In the genomic region with DNA sequence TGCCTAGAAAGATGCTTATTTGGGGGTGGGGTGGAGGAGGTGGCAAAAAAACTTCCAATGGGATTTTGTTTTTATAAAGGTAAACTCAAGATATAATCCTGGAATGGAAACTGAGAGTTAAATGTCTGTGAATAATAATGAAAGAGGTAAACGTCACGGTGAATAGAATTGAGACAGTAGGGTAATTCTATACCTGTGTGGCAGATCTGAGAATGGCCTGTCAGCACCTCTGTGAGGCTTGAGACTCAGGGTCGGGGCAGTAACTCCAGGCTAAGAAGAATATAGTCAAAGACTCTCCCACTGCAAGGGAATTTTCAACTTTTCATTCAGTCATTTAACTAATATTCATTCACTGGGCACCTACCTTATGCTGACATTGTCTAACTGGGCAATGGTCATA, we compare ENCODE assay signal across 26 cellular contexts.
"Had no signal": no experiment of that assay in that cellular context is flagged by ENCODE, and none has a peak within 500 bp of the region (broad histone marks: within the 10 kb centered on the region; RNA-seq: fewer than 3 reads in every experiment).

No MANE protein-coding gene starts in this region.

- ATAC-seq: activated CD4-positive, alpha-beta T cell treated with anti-CD3 and anti-CD28 coated beads for 36 hours; gastroesophageal sphincter; heart left ventricle; natural killer cell treated with Interleukin-12 subunit alpha and Interleukin-12 subunit beta and Interleukin-15 and Interleukin-18, amount 100 ng/mL, for 72 hours had no signal

- H3K36me3 ChIP-seq: breast epithelium, colonic mucosa, esophagus squamous epithelium, gastroesophageal sphincter, heart left ventricle, neutrophil, ovary, prostate gland, spleen, thoracic aorta, vagina had no signal

- H3K27ac Mint-ChIP-seq: activated B cell treated with CpG ODN at 0.5 μM for 24 hours; activated CD4-positive, alpha-beta T cell treated with anti-CD3 and anti-CD28 coated beads for 36 hours; activated naive CD8-positive, alpha-beta T cell treated with anti-CD3 and anti-CD28 coated beads, Interleukin-2, amount 10 ng/mL, durations not matched to agents 7 days and 5 days; endodermal cell; natural killer cell treated with Interleukin-12 subunit alpha and Interleukin-12 subunit beta and Interleukin-15 and Interleukin-18, amount 100 ng/mL, for 72 hours; type B pancreatic cell had no signal

- H3K4me3 ChIP-seq: breast epithelium, colonic mucosa, dorsolateral prefrontal cortex, esophagus squamous epithelium, gastroesophageal sphincter, heart left ventricle, ovary, prostate gland, spleen, thoracic aorta, vagina had no signal

- H3K27me3 ChIP-seq: breast epithelium, colonic mucosa, dorsolateral prefrontal cortex, esophagus squamous epithelium, gastroesophageal sphincter, heart left ventricle, neutrophil, ovary, spleen, vagina had no signal

- H3K27ac ChIP-seq: breast epithelium, colonic mucosa, dorsolateral prefrontal cortex, esophagus squamous epithelium, gastroesophageal sphincter, heart left ventricle, neutrophil, ovary, prostate gland, spleen, thoracic aorta, vagina had no signal

- DNase-seq: activated B cell treated with CpG ODN at 0.5 μM for 24 hours; activated CD4-positive, alpha-beta T cell treated with anti-CD3 and anti-CD28 coated beads for 36 hours; activated CD4-positive, alpha-beta T cell treated with anti-CD3 and anti-CD28 coated beads, Interleukin-2, amount 50 U/mL, for 4 hours; activated CD8-positive, alpha-beta memory T cell treated with anti-CD3 and anti-CD28 coated beads, Interleukin-2, amount 50 U/mL, for 48 hours; activated naive CD4-positive, alpha-beta T cell treated with Interleukin-2 at 50 U/mL for 16 hours; activated naive CD8-positive, alpha-beta T cell treated with anti-CD3 and anti-CD28 coated beads, Interleukin-2, amount 10 ng/mL, durations not matched to agents 7 days and 5 days; activated T-cell treated with anti-CD3 and anti-CD28 coated beads, Interleukin-2, amount 50 U/mL, for 48 hours; amniotic stem cell; colonic mucosa; dorsolateral prefrontal cortex; endodermal cell; esophagus squamous epithelium; heart left ventricle; midbrain; ovary; spleen; stimulated activated CD4-positive, alpha-beta T cell treated with anti-CD3 and anti-CD28 coated beads, Interleukin-4, amount 100 ng/mL, for 1 hour; stimulated activated naive CD4-positive, alpha-beta T cell treated with Interleukin-2 at 50 U/mL for 16 hours had no signal

- H3K4me3 Mint-ChIP-seq: activated B cell treated with CpG ODN at 0.5 μM for 24 hours; activated CD4-positive, alpha-beta T cell treated with anti-CD3 and anti-CD28 coated beads for 36 hours; activated naive CD8-positive, alpha-beta T cell treated with anti-CD3 and anti-CD28 coated beads, Interleukin-2, amount 10 ng/mL, durations not matched to agents 7 days and 5 days; endodermal cell; natural killer cell treated with Interleukin-12 subunit alpha and Interleukin-12 subunit beta and Interleukin-15 and Interleukin-18, amount 100 ng/mL, for 72 hours; type B pancreatic cell had no signal

- H3K4me1 Mint-ChIP-seq: activated CD4-positive, alpha-beta T cell treated with anti-CD3 and anti-CD28 coated beads for 36 hours; activated naive CD8-positive, alpha-beta T cell treated with anti-CD3 and anti-CD28 coated beads, Interleukin-2, amount 10 ng/mL, durations not matched to agents 7 days and 5 days had no signal

- H3K9me3 ChIP-seq: breast epithelium, colonic mucosa, esophagus squamous epithelium, gastroesophageal sphincter, heart left ventricle, neutrophil, ovary, prostate gland, spleen, thoracic aorta, vagina had no signal

- H3K27me3 Mint-ChIP-seq: activated B cell treated with CpG ODN at 0.5 μM for 24 hours; activated CD4-positive, alpha-beta T cell treated with anti-CD3 and anti-CD28 coated beads for 36 hours; activated naive CD8-positive, alpha-beta T cell treated with anti-CD3 and anti-CD28 coated beads, Interleukin-2, amount 10 ng/mL, durations not matched to agents 7 days and 5 days; type B pancreatic cell had no signal

- H3K4me1 ChIP-seq: breast epithelium, colonic mucosa, prostate gland, vagina had no signal

- H3K9me3 Mint-ChIP-seq: activated B cell treated with CpG ODN at 0.5 μM for 24 hours; activated naive CD8-positive, alpha-beta T cell treated with anti-CD3 and anti-CD28 coated beads, Interleukin-2, amount 10 ng/mL, durations not matched to agents 7 days and 5 days; endodermal cell; natural killer cell treated with Interleukin-12 subunit alpha and Interleukin-12 subunit beta and Interleukin-15 and Interleukin-18, amount 100 ng/mL, for 72 hours had no signal

- H3K36me3 Mint-ChIP-seq: activated naive CD8-positive, alpha-beta T cell treated with anti-CD3 and anti-CD28 coated beads, Interleukin-2, amount 10 ng/mL, durations not matched to agents 7 days and 5 days; natural killer cell treated with Interleukin-12 subunit alpha and Interleukin-12 subunit beta and Interleukin-15 and Interleukin-18, amount 100 ng/mL, for 72 hours; type B pancreatic cell had no signal
